23 cellular contexts compared by ENCODE assay signal in genomic region chr7:116403265-116403664, GRCh38.
DNase-seq lines count a peak whose midpoint lies in the region; ATAC-seq and TF ChIP-seq lines count a peak whose summit lies in the region.
"Had no signal": no experiment of that assay in that cellular context is flagged by ENCODE, and none has a peak within 500 bp of the region (broad histone marks: within the 10 kb centered on the region; RNA-seq: fewer than 3 reads in every experiment).

No MANE protein-coding gene starts in this region.

- TF ChIP-seq RAD21 in SK-N-SH (IDR thresholded peaks at IDR 0.05; ENCODE audit: low read length) = no peak

- H3K9me3 ChIP-seq in A673 (ENCODE audit: low read depth, low read length, poor library complexity, severe bottlenecking) = peaks cover 1% of the 10 kb centered on the region
- H3K9me3 ChIP-seq in SK-N-SH = no peaks in the 10 kb centered on the region
- H3K9me3 ChIP-seq: colonic mucosa, upper lobe of right lung had no signal

- no peak overlapping the region for H3K4me3 Mint-ChIP-seq in activated CD8-positive, alpha-beta T cell treated with anti-CD3 and anti-CD28 coated beads, Interleukin-2, amount 10 ng/mL, durations not matched to agents 7 days and 5 days
- H3K4me3 Mint-ChIP-seq: activated naive CD4-positive, alpha-beta T cell treated with anti-CD3 and anti-CD28 coated beads, Interleukin-2, amount 50 U/mL, for 24 hours; activated T-cell treated with anti-CD3 and anti-CD28 coated beads, Interleukin-2, amount 50 U/mL, for 24 hours; memory B cell; natural killer cell treated with Interleukin-12 subunit alpha and Interleukin-12 subunit beta and Interleukin-15 and Interleukin-18, amount 100 ng/mL, for 72 hours had no signal

- H3K27me3 Mint-ChIP-seq in activated CD8-positive, alpha-beta T cell treated with anti-CD3 and anti-CD28 coated beads, Interleukin-2, amount 10 ng/mL, durations not matched to agents 7 days and 5 days (ENCODE audit: low read depth) = peaks cover 7% of the 10 kb centered on the region

- H3K36me3 ChIP-seq in A673 (ENCODE audit: insufficient read depth, low read length, poor library complexity, severe bottlenecking) = no peaks in the 10 kb centered on the region
- H3K36me3 ChIP-seq in SK-N-SH (replicated peaks in 1 of 2; ENCODE audit: control insufficient read depth in 1 of 2, insufficient read depth in 2 of 2, low read length in 1 of 2) = no peaks in the 10 kb centered on the region
- H3K36me3 ChIP-seq: colonic mucosa, upper lobe of right lung, WERI-Rb-1 had no signal

- H3K27ac Mint-ChIP-seq in activated CD8-positive, alpha-beta T cell treated with anti-CD3 and anti-CD28 coated beads, Interleukin-2, amount 10 ng/mL, durations not matched to agents 7 days and 5 days = no peak overlapping the region
- H3K27ac Mint-ChIP-seq: activated naive CD4-positive, alpha-beta T cell treated with anti-CD3 and anti-CD28 coated beads, Interleukin-2, amount 50 U/mL, for 24 hours; activated T-cell treated with anti-CD3 and anti-CD28 coated beads, Interleukin-2, amount 50 U/mL, for 24 hours; memory B cell; natural killer cell treated with Interleukin-12 subunit alpha and Interleukin-12 subunit beta and Interleukin-15 and Interleukin-18, amount 100 ng/mL, for 72 hours had no signal

- no peaks in the 10 kb centered on the region for H3K9me3 Mint-ChIP-seq in activated CD8-positive, alpha-beta T cell treated with anti-CD3 and anti-CD28 coated beads, Interleukin-2, amount 10 ng/mL, durations not matched to agents 7 days and 5 days (ENCODE audit: insufficient read depth)
- H3K9me3 Mint-ChIP-seq: activated naive CD4-positive, alpha-beta T cell treated with anti-CD3 and anti-CD28 coated beads, Interleukin-2, amount 50 U/mL, for 24 hours; activated T-cell treated with anti-CD3 and anti-CD28 coated beads, Interleukin-2, amount 50 U/mL, for 24 hours had no signal

- no peaks in the 10 kb centered on the region for H3K9me2 ChIP-seq in SK-N-SH

- H3K4me3 ChIP-seq in A673 (ENCODE audit: low read depth, low read length, poor library complexity, severe bottlenecking) (no peak overlapping the region), SK-N-SH (ENCODE audit: low read depth in 2 of 2, low read length in 1 of 2) (no peak overlapping the region)
- H3K4me3 ChIP-seq: colonic mucosa, upper lobe of right lung had no signal

- H3K4me1 ChIP-seq in A673 (ENCODE audit: insufficient read depth, low read length, poor library complexity, severe bottlenecking) (peaks cover 42% of the 10 kb centered on the region), SK-N-SH (ENCODE audit: control insufficient read depth in 1 of 2, insufficient read depth in 2 of 2, low read depth in 1 of 2, low read length in 1 of 2) (peaks cover 0 to 45% of the 10 kb centered on the region in 2 experiments; a peak in 2 of 4 replicates)
- H3K4me1 ChIP-seq: colonic mucosa, parathyroid adenoma had no signal

- no peak overlapping the region for H2AFZ ChIP-seq in SK-N-SH (ENCODE audit: low read depth)
- H2AFZ ChIP-seq: parathyroid adenoma had no signal

- H3K27me3 ChIP-seq in A673 (replicated peaks; ENCODE audit: insufficient read depth, low read depth, low read length, poor library complexity) = no peaks in the 10 kb centered on the region
- H3K27me3 ChIP-seq in SK-N-SH (ENCODE audit: insufficient read depth) = no peaks in the 10 kb centered on the region
- H3K27me3 ChIP-seq: colonic mucosa, upper lobe of right lung had no signal

- peak in 1 of 2 experiments; percentile 15; a peak in 1 of 4 replicates for TF ChIP-seq EP300 in SK-N-SH (IDR thresholded peaks at IDR 0.05; ENCODE audit: borderline replicate concordance in 1 of 2, low read depth in 1 of 2, low read length in 1 of 2)

- POLR2A ChIA-PET in A673 (lab: Charles Lee; ENCODE audit: low non-redundant PET) = no interaction called here
- POLR2A ChIA-PET in SK-N-SH (lab: Yijun Ruan, JAX) = no interaction called here
- POLR2A ChIA-PET in activated CD8-positive, alpha-beta T cell treated with anti-CD3 and anti-CD28 coated beads, Interleukin-2, amount 10 ng/mL, durations not matched to agents 7 days and 5 days (lab: Charles Lee) = no interaction called here

- CTCF ChIA-PET in A673 (lab: Charles Lee) (no interaction called here), SK-N-SH (lab: Yijun Ruan, JAX) (no interaction called here)
- CTCF ChIA-PET in activated CD8-positive, alpha-beta T cell treated with anti-CD3 and anti-CD28 coated beads, Interleukin-2, amount 10 ng/mL, durations not matched to agents 7 days and 5 days (lab: Charles Lee) = no interaction called here

- TF ChIP-seq CTCF in A673 (conservative IDR thresholded peaks at IDR 0.05; ENCODE audit: low read depth, low read length) (no peak), SK-N-SH (IDR thresholded peaks at IDR 0.05) (no peak)

- H3K79me2 ChIP-seq in SK-N-SH (ENCODE audit: insufficient read depth) = no peaks in the 10 kb centered on the region
- H3K79me2 ChIP-seq: parathyroid adenoma had no signal

- no peak overlapping the region for H3K9ac ChIP-seq in SK-N-SH
- H3K9ac ChIP-seq: parathyroid adenoma had no signal

- DNase-seq in A673 (ENCODE audit: low spot score) (peak; percentile 41), GM03348 (ENCODE audit: low spot score) (peak; percentile 43), SK-N-SH (no peak), fibroblast of the conjunctiva (ENCODE audit: low read depth) (peak; percentile 38), NCI-H2171 treated with DMSO at 0.1 percent for 48 hours (lab: John Stamatoyannopoulos, UW) (no peak), NCI-H345 treated with DMSO at 0.1 percent for 48 hours (lab: John Stamatoyannopoulos, UW; ENCODE audit: unreplicated experiment) (no peak), amygdala (lab: John Stamatoyannopoulos, UW) (no peak)
- DNase-seq in activated CD8-positive, alpha-beta T cell treated with anti-CD3 and anti-CD28 coated beads, Interleukin-2, amount 10 ng/mL, durations not matched to agents 7 days and 5 days = no peak
- DNase-seq: activated CD4-positive, alpha-beta T cell treated with anti-CD3 and anti-CD28 coated beads, Interleukin-2, amount 50 U/mL, for 48 hours; activated T-cell treated with anti-CD3 and anti-CD28 coated beads, Interleukin-2, amount 50 U/mL, for 24 hours; colonic mucosa; GOT3; head of caudate nucleus; small intestine; stimulated activated CD4-positive, alpha-beta T cell treated with anti-CD3 and anti-CD28 coated beads, Interleukin-4, amount 100 ng/mL, for 1 hour; T-helper 1 cell; upper lobe of right lung; WERI-Rb-1 had no signal

- no peaks in the 10 kb centered on the region for H3K36me3 Mint-ChIP-seq in activated CD8-positive, alpha-beta T cell treated with anti-CD3 and anti-CD28 coated beads, Interleukin-2, amount 10 ng/mL, durations not matched to agents 7 days and 5 days (ENCODE audit: low read depth)
- H3K36me3 Mint-ChIP-seq: activated naive CD4-positive, alpha-beta T cell treated with anti-CD3 and anti-CD28 coated beads, Interleukin-2, amount 50 U/mL, for 24 hours; memory B cell; natural killer cell treated with Interleukin-12 subunit alpha and Interleukin-12 subunit beta and Interleukin-15 and Interleukin-18, amount 100 ng/mL, for 72 hours had no signal

- intact Hi-C loops in A673 (cut with micrococcal nuclease; ENCODE audit: unreplicated experiment) = no loop called here

- H3K27ac ChIP-seq in A673 (ENCODE audit: low read depth, low read length, poor library complexity, severe bottlenecking) (peak overlapping the region; percentile 77), SK-N-SH (ENCODE audit: low read depth in 2 of 2, low read length in 1 of 2) (no peak overlapping the region; a peak in 1 of 4 replicates)
- H3K27ac ChIP-seq: colonic mucosa, parathyroid adenoma, RWPE1, upper lobe of right lung, WERI-Rb-1 had no signal

- no peaks in the 10 kb centered on the region for H3K4me1 Mint-ChIP-seq in activated CD8-positive, alpha-beta T cell treated with anti-CD3 and anti-CD28 coated beads, Interleukin-2, amount 10 ng/mL, durations not matched to agents 7 days and 5 days (ENCODE audit: low read depth)
- H3K4me1 Mint-ChIP-seq: activated naive CD4-positive, alpha-beta T cell treated with anti-CD3 and anti-CD28 coated beads, Interleukin-2, amount 50 U/mL, for 24 hours; memory B cell had no signal

- ATAC-seq in activated CD8-positive, alpha-beta T cell treated with anti-CD3 and anti-CD28 coated beads, Interleukin-2, amount 10 ng/mL, durations not matched to agents 7 days and 5 days = no peak
- ATAC-seq: natural killer cell treated with Interleukin-12 subunit alpha and Interleukin-12 subunit beta and Interleukin-15 and Interleukin-18, amount 100 ng/mL, for 72 hours; upper lobe of right lung had no signal

- peaks cover 17% of the 10 kb centered on the region for H3F3A ChIP-seq in SK-N-SH (replicated peaks; ENCODE audit: insufficient read depth)

- no TSS peak for BruUV-seq in A673 (replicated peaks; lab: Mats Ljungman, UMichigan)

- no peaks in the 10 kb centered on the region for H4K20me1 ChIP-seq in SK-N-SH (ENCODE audit: insufficient read depth)

- no peak overlapping the region for H3K4me2 ChIP-seq in SK-N-SH

- 38% methylated on average over 1 of the region's 1 CpG for WGBS in SK-N-SH (ENCODE audit: low lambda C conversion rate)

TF ChIP-seq in SK-N-SH, 30 proteins besides CTCF, POLR2A, EP300 and RAD21:
- no peak for TF ChIP-seq SMC3 (IDR thresholded peaks at IDR 0.05; ENCODE audit: low read depth, low read length)
- peak; percentile 32; the same call in 1 of the 2 replicates for TF ChIP-seq TCF12 (IDR thresholded peaks at IDR 0.05)
- TF ChIP-seq, protein P1, sequence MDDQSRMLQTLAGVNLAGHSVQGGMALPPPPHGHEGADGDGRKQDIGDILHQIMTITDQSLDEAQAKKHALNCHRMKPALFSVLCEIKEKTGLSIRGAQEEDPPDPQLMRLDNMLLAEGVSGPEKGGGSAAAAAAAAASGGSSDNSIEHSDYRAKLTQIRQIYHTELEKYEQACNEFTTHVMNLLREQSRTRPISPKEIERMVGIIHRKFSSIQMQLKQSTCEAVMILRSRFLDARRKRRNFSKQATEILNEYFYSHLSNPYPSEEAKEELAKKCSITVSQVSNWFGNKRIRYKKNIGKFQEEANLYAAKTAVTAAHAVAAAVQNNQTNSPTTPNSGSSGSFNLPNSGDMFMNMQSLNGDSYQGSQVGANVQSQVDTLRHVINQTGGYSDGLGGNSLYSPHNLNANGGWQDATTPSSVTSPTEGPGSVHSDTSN (IDR thresholded peaks at IDR 0.05) = peak; percentile 57
- TF ChIP-seq RXRA (IDR thresholded peaks at IDR 0.05; ENCODE audit: borderline replicate concordance, low read depth) = no peak

Comparison
In these comparisons a context has a peak if more than half of its experiments do, and no peak if none do; other contexts are left out.
1. DNase-seq: peak in A673 (single experiment), GM03348 (single experiment) and fibroblast of the conjunctiva (single experiment); none in SK-N-SH (single experiment), activated CD8-positive, alpha-beta T cell treated with anti-CD3 and anti-CD28 coated beads, Interleukin-2, amount 10 ng/mL, durations not matched to agents 7 days and 5 days (single experiment), NCI-H2171 treated with DMSO at 0.1 percent for 48 hours (single experiment), NCI-H345 treated with DMSO at 0.1 percent for 48 hours (single experiment) and amygdala (0 of 56).